In the genomic region with DNA sequence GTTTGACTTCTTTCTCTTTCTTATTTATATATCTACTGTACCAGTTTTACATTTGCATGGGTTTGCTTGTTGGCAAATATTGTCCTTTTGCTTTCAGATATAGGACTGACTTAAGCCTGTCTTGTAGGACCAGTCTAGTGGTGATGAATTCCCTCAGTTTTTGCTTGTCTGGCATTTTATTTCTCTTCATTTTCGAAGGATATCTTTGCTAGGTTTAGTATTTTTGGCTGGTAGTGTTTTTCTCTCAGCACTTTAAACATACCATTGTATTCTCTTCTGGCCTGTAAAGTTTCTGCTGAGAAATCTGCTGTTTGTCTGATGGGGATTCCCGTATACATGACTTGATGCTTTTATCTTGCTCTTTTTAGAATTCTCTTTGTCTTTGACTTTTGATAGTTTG, we compare ENCODE assay signal across 24 cellular contexts.
"Had no signal": no experiment of that assay in that cellular context is flagged by ENCODE, and none has a peak within 500 bp of the region (broad histone marks: within the 10 kb centered on the region; RNA-seq: fewer than 3 reads in every experiment).

No MANE protein-coding gene starts in this region.

- H3K27me3 ChIP-seq: ovary, right atrium auricular region, stomach, suprapubic skin, tibial artery, upper lobe of right lung had no signal

- H3K9me3 ChIP-seq: ovary, suprapubic skin, upper lobe of right lung had no signal

- H3K36me3 ChIP-seq: ovary, right atrium auricular region, suprapubic skin, thoracic aorta, tibial artery, upper lobe of right lung had no signal

- FAIRE-seq: kidney, urothelium cell line had no signal

- DNase-seq: hippocampal formation; kidney; left ventricle myocardium inferior; mesendoderm; naive B cell; ovary; stimulated activated CD4-positive, alpha-beta T cell treated with anti-CD3 and anti-CD28 coated beads, Interleukin-12 subunit alpha, Interleukin-12 subunit beta, amount 100 ng/mL, for 4 hours; stimulated activated CD4-positive, alpha-beta T cell treated with anti-CD3 and anti-CD28 coated beads, Interleukin-15, amount 100 ng/mL, for 24 hours; stimulated activated CD4-positive, alpha-beta T cell treated with anti-CD3 and anti-CD28 coated beads, Interleukin-2, amount 100 ng/mL, for 24 hours; stimulated activated CD4-positive, alpha-beta T cell treated with anti-CD3 and anti-CD28 coated beads, Interleukin-4, amount 100 ng/mL, for 1 hour; stimulated activated naive B cell treated with anti-CD40 and anti-IgM and Interleukin-4, amounts not matched to agents 10 μg/mL and 1 μg/mL and 100 μg/mL, for 72 hours; stimulated activated naive CD8-positive, alpha-beta T cell treated with anti-CD3 and anti-CD28 coated beads, Interleukin-15, Interleukin-2, amounts not matched to agents 100 U/mL and 50 U/mL, for 24 hours; stomach; tibial artery; trophoblast cell; upper lobe of right lung had no signal

- H3K27ac ChIP-seq: left ventricle myocardium inferior, ovary, right atrium auricular region, skin epidermis, stomach, suprapubic skin, thoracic aorta, tibial artery, upper lobe of right lung had no signal

- H3K4me3 ChIP-seq: left ventricle myocardium inferior, lung, ovary, right atrium auricular region, skin epidermis, stomach, suprapubic skin, thoracic aorta, tibial artery, upper lobe of right lung had no signal

- H3K4me1 ChIP-seq: upper lobe of right lung had no signal

- ATAC-seq: natural killer cell treated with Interleukin-12 subunit alpha and Interleukin-12 subunit beta and Interleukin-15 and Interleukin-18, amount 100 ng/mL, for 72 hours; sciatic nerve; stimulated activated naive B cell treated with anti-CD40 and anti-IgM and Interleukin-4, amounts not matched to agents 10 μg/mL and 1 μg/mL and 100 μg/mL, for 72 hours; stimulated activated naive CD8-positive, alpha-beta T cell treated with anti-CD3 and anti-CD28 coated beads, Interleukin-15, Interleukin-2, amounts not matched to agents 100 U/mL and 50 U/mL, for 24 hours; upper lobe of right lung had no signal
